Comparison of ENCODE assay signal across 21 cellular contexts in the genomic region with DNA sequence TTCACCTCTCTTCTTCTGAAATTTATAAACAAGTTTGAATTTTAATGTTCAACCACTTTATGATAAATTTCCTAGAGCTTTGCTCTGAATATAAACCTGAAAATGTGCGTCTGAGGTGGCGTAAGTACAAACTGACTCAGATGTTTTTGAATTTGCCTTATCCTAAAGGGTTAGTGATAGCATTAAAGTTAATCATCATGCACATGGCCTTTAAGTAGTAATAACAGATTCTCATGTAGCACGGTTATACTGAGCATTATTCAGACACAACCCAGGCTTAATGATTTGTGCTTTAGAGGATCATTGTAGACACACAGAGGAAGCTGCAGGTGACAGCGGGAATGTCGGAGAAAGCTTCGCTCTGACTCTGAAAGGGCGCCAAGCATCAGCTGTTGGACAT.
DNase-seq lines count a peak whose midpoint lies in the region; ATAC-seq and TF ChIP-seq lines count a peak whose summit lies in the region.
"Had no signal": no experiment of that assay in that cellular context is flagged by ENCODE, and none has a peak within 500 bp of the region (broad histone marks: within the 10 kb centered on the region; RNA-seq: fewer than 3 reads in every experiment).

No MANE protein-coding gene starts in this region.

- no peaks in the 10 kb centered on the region for H3K79me2 ChIP-seq in SU-DHL-6 (ENCODE audit: insufficient read depth, low read length)

- H3K4me1 ChIP-seq in tibial artery, result no peaks in the 10 kb centered on the region
- H3K4me1 ChIP-seq: SJSA1 had no signal

- H3K9me3 ChIP-seq in SU-DHL-6 (ENCODE audit: insufficient read depth, low read length) (no peaks in the 10 kb centered on the region), tibial artery (no peaks in the 10 kb centered on the region)
- H3K9me3 ChIP-seq: SJSA1 had no signal

- H3K4me2 ChIP-seq in SU-DHL-6 (ENCODE audit: low read depth, low read length, poor library complexity, severe bottlenecking), result peak overlapping the region; percentile 33

- intact Hi-C loops in tibial artery (cut with DNase I; ENCODE audit: low total_unique reads), result no loop called here

- ATAC-seq in memory B cell (ENCODE audit: low read depth) (no peak), GM18505 (IDR thresholded peaks at IDR 0.05; ENCODE audit: unreplicated experiment) (no peak)
- ATAC-seq: HepG2, Panc1 had no signal

- H3K4me3 Mint-ChIP-seq in memory B cell, result peak overlapping the region; percentile 41
- H3K4me3 Mint-ChIP-seq: CD4-positive, alpha-beta memory T cell; H9 had no signal

- peaks cover 5% of the 10 kb centered on the region; the same call in 1 of the 2 replicates for H3K36me3 ChIP-seq in SU-DHL-6 (ENCODE audit: low read length)
- H3K36me3 ChIP-seq in tibial artery, result no peaks in the 10 kb centered on the region
- H3K36me3 ChIP-seq: SJSA1 had no signal

- no peaks in the 10 kb centered on the region for H3K27me3 ChIP-seq in SU-DHL-6 (ENCODE audit: low read length)
- no peaks in the 10 kb centered on the region for H3K27me3 ChIP-seq in tibial artery

- TF ChIP-seq POLR2A in GM18505 (IDR thresholded peaks at IDR 0.05; ENCODE audit: borderline replicate concordance, extremely low read depth, insufficient read depth, insufficient read length), result no peak

- DNase-seq in activated CD8-positive, alpha-beta memory T cell treated with anti-CD3 and anti-CD28 coated beads for 24 hours, result peak; percentile 21
- DNase-seq in activated CD8-positive, alpha-beta memory T cell treated with anti-CD3 and anti-CD28 coated beads, Interleukin-2, amount 50 U/mL, for 4 hours, result no peak
- DNase-seq in memory B cell (ENCODE audit: low spot score in 2 of 2) (no peak), tibial artery (no peak), glomerular visceral epithelial cell (ENCODE audit: extremely low spot score) (no peak)
- DNase-seq in activated CD4-positive, alpha-beta T cell treated with anti-CD3 and anti-CD28 coated beads for 4 hours, result no peak
- DNase-seq: 8988T; CD4-positive, alpha-beta memory T cell; DMS153; GF-D8; H9; NCI-H1417; NCI-H187; NCI-H2107; NCI-H226; NCI-H524 had no signal

- no peaks in the 10 kb centered on the region for H3F3A ChIP-seq in SU-DHL-6 (ENCODE audit: insufficient read depth)

- H3K9me2 ChIP-seq in SU-DHL-6 (replicated peaks; ENCODE audit: insufficient read depth, low read length), result no peaks in the 10 kb centered on the region

- peak overlapping the region; percentile 35 for H3K27ac Mint-ChIP-seq in memory B cell
- H3K27ac Mint-ChIP-seq: H9 had no signal

- H3K27me3 Mint-ChIP-seq in memory B cell, result no peaks in the 10 kb centered on the region
- H3K27me3 Mint-ChIP-seq: CD4-positive, alpha-beta memory T cell had no signal

- H4K20me1 ChIP-seq in SU-DHL-6 (ENCODE audit: low read depth, low read length), result no peaks in the 10 kb centered on the region

- peaks cover 35% of the 10 kb centered on the region for H3K36me3 Mint-ChIP-seq in memory B cell

- H3K4me1 Mint-ChIP-seq in memory B cell, result peaks cover 27% of the 10 kb centered on the region

- no peaks in the 10 kb centered on the region for H3K9me3 Mint-ChIP-seq in memory B cell
- H3K9me3 Mint-ChIP-seq: CD4-positive, alpha-beta memory T cell; H9 had no signal

- H3K9ac ChIP-seq in SU-DHL-6 (ENCODE audit: low read length), result no peak overlapping the region

- no peak overlapping the region for H3K4me3 ChIP-seq in SU-DHL-6 (ENCODE audit: insufficient read depth, low read length, poor library complexity, severe bottlenecking)
- H3K4me3 ChIP-seq in tibial artery, result no peak overlapping the region
- H3K4me3 ChIP-seq: SJSA1 had no signal

- H3K27ac ChIP-seq in SU-DHL-6 (ENCODE audit: low read depth, low read length), result no peak overlapping the region
- H3K27ac ChIP-seq in tibial artery, result no peak overlapping the region
- H3K27ac ChIP-seq: SJSA1 had no signal

- TF ChIP-seq CTCF in SU-DHL-6 (IDR thresholded peaks at IDR 0.05; ENCODE audit: insufficient read depth, low read length, poor library complexity, severe bottlenecking) (no peak), tibial artery (IDR thresholded peaks at IDR 0.05) (no peak)

- no peak overlapping the region for H2AFZ ChIP-seq in SU-DHL-6 (ENCODE audit: low read depth, low read length, severe bottlenecking)
